ENCODE assay signal across 24 cellular contexts in the genomic region with DNA sequence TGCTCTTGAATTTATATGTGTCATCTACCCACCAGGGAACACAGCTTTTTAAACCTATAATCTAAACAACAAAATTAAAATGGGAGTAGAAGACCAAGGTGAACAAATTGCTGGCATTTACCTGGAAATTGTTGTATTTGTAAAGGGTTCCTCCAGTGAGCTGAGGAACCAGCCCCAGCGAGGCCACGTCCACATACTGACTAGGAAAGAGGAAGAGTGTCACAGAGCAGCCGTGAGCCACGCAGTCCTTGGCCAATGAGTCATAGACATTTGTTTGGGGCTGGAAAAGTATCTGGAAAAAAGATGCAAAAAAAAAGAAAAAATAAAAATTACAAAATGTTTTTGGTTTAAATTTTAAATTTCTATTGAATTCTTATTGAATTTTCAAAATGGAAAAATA. TPM values are rescaled to one million over a fixed set of nuclear protein-coding genes. Genes with fewer than 3 reads are reported as not detected.
A peak's percentile ranks its signal among the peaks of the same experiment; 100 is the strongest.
DNase-seq lines count a peak whose midpoint lies in the region; TF ChIP-seq lines count a peak whose summit lies in the region.
"Had no signal": no experiment of that assay in that cellular context is flagged by ENCODE, and none has a peak within 500 bp of the region (broad histone marks: within the 10 kb centered on the region; RNA-seq: fewer than 3 reads in every experiment).

No MANE protein-coding gene starts in this region.

- TF ChIP-seq CTCF in AG10803 (conservative IDR thresholded peaks at IDR 0.05; ENCODE audit: low read length) (no peak), HL-60 (IDR thresholded peaks at IDR 0.05; ENCODE audit: insufficient read depth, low read length) (no peak), chondrocyte (IDR thresholded peaks at IDR 0.05) (no peak)

- H3K4me3 ChIP-seq in AG10803 (ENCODE audit: low read length) (no peak overlapping the region), HL-60 (replicated peaks; ENCODE audit: insufficient read depth, low read length) (no peak overlapping the region)
- H3K4me3 ChIP-seq: breast epithelium, GM23338 had no signal

- H3K27me3 ChIP-seq in HL-60 (ENCODE audit: insufficient read depth, poor library complexity, severe bottlenecking) = no peaks in the 10 kb centered on the region
- H3K27me3 ChIP-seq: breast epithelium had no signal

- DNase-seq in AG10803 (ENCODE audit: low read depth) (peak; percentile 49), HL-60 (ENCODE audit: low read depth in 1 of 2, low spot score in 1 of 2) (peak; percentile 16 to 30), chondrocyte (ENCODE audit: low spot score) (no peak), occipital lobe (lab: John Stamatoyannopoulos, UW) (peak; percentile 10), kidney glomerular epithelial cell (lab: John Stamatoyannopoulos, UW) (no peak), RPMI8226 (no peak), DMS53 treated with DMSO at 0.1 percent for 48 hours (lab: John Stamatoyannopoulos, UW; ENCODE audit: unreplicated experiment) (no peak), GF-D8 (lab: John Stamatoyannopoulos, UW) (no peak)
- DNase-seq: activated CD4-positive, CD25-positive, alpha-beta regulatory T cell; activated T-cell treated with anti-CD3 and anti-CD28 coated beads, Interleukin-2, amount 50 U/mL, for 72 hours; AML-193; DND-41; foreskin melanocyte; Karpas-422; left colon; NCI-H1436 treated with DMSO at 0.1 percent for 48 hours; NCI-H748 treated with DMSO at 0.1 percent for 48 hours; retina; stimulated activated CD4-positive, alpha-beta T cell treated with anti-CD3 and anti-CD28 coated beads, Interleukin-15, amount 100 ng/mL, for 24 hours; trophoblast cell had no signal

- no peaks in the 10 kb centered on the region for H3K9me3 Mint-ChIP-seq in chondrocyte (ENCODE audit: low read depth)
- H3K9me3 Mint-ChIP-seq: activated T-cell treated with anti-CD3 and anti-CD28 coated beads, Interleukin-2, amount 50 U/mL, for 72 hours; GM23338; T-helper 2 cell treated with Interferon-gamma antibody and Interleukin-4, amounts not matched to agents 5 μg/mL and 100 μg/mL, for 36 hours had no signal

- H3K4me3 Mint-ChIP-seq in chondrocyte (ENCODE audit: unreplicated experiment) = no peak overlapping the region
- H3K4me3 Mint-ChIP-seq: activated naive CD8-positive, alpha-beta T cell; activated T-cell treated with anti-CD3 and anti-CD28 coated beads, Interleukin-2, amount 50 U/mL, for 72 hours; GM23338; T-helper 2 cell treated with Interferon-gamma antibody and Interleukin-4, amounts not matched to agents 5 μg/mL and 100 μg/mL, for 36 hours had no signal

- H3K36me3 Mint-ChIP-seq in chondrocyte (ENCODE audit: low read depth) = peaks cover 48% of the 10 kb centered on the region

- no peaks in the 10 kb centered on the region for H3K27me3 Mint-ChIP-seq in chondrocyte (ENCODE audit: low read depth)
- H3K27me3 Mint-ChIP-seq: activated naive CD8-positive, alpha-beta T cell had no signal

- peaks cover 15% of the 10 kb centered on the region for H3K4me1 Mint-ChIP-seq in chondrocyte (ENCODE audit: low read depth)

- H3K27ac Mint-ChIP-seq in chondrocyte (ENCODE audit: unreplicated experiment) = peak overlapping the region; percentile 70
- H3K27ac Mint-ChIP-seq: activated naive CD8-positive, alpha-beta T cell; activated T-cell treated with anti-CD3 and anti-CD28 coated beads, Interleukin-2, amount 50 U/mL, for 72 hours; GM23338; T-helper 2 cell treated with Interferon-gamma antibody and Interleukin-4, amounts not matched to agents 5 μg/mL and 100 μg/mL, for 36 hours had no signal

- no peak overlapping the region for H3K27ac ChIP-seq in HL-60 (replicated peaks)

RNA-seq across cellular contexts. Expression of a gene that starts 58.7 kb away (rescaled TPM):
- total RNA-seq in chondrocyte (29.3 to 43.5 TPM (median 32.1 TPM) in 3 replicates), occipital lobe (20.7 TPM)

Comparison
In these comparisons a context has a peak if more than half of its experiments do, and no peak if none do; other contexts are left out.
1. DNase-seq: peak in AG10803 (single experiment), HL-60 (2 of 2) and occipital lobe (single experiment); none in chondrocyte (single experiment), kidney glomerular epithelial cell (single experiment), RPMI8226 (single experiment), DMS53 treated with DMSO at 0.1 percent for 48 hours (single experiment) and GF-D8 (single experiment).